In genomic region chr12:68746572-68747180, GRCh38 we compare ENCODE assay signal across 1 cellular context.
TF ChIP-seq lines count a peak whose summit lies in the region.

No MANE protein-coding gene starts in this region.

TF ChIP-seq in GM12878, 131 proteins besides CTCF, POLR2A, EP300 and RAD21 (continued from another document):
- TF ChIP-seq E2F8 (IDR thresholded peaks at IDR 0.05; ENCODE audit: low read depth, partially characterized antibody) (no peak), IRF3 (IDR thresholded peaks at IDR 0.05) (no peak), CBX5 (IDR thresholded peaks at IDR 0.05; ENCODE audit: low read depth) (no peak), SMAD1 (IDR thresholded peaks at IDR 0.05; ENCODE audit: low read depth, partially characterized antibody) (no peak), ETV6 (conservative IDR thresholded peaks at IDR 0.05 in 1 of 2, IDR thresholded peaks at IDR 0.05 in 1 of 2; ENCODE audit: borderline replicate concordance in 1 of 2, low read depth in 1 of 2) (no peak), YY1 (IDR thresholded peaks at IDR 0.05; ENCODE audit: low read depth, low read length) (peak; percentile 73), IKZF2 (IDR thresholded peaks at IDR 0.05) (peak in 1 of 2 experiments; percentile 61; a peak in 3 of 4 replicates), POLR2AphosphoS5 (IDR thresholded peaks at IDR 0.05; ENCODE audit: low read length) (no peak), NKRF (conservative IDR thresholded peaks at IDR 0.05) (peak; percentile 41), CBFB (IDR thresholded peaks at IDR 0.05; ENCODE audit: low read depth) (0 out of 2 replicates have a peak, but pooled peaks have one; percentile 22), ZNF24 (IDR thresholded peaks at IDR 0.05) (no peak), EZH2 (IDR thresholded peaks at IDR 0.05; ENCODE audit: borderline replicate concordance, control insufficient read depth, low read depth, low read length) (no peak), FOS (IDR thresholded peaks at IDR 0.05; ENCODE audit: borderline replicate concordance, extremely low read depth, insufficient read length) (no peak), LARP7 (IDR thresholded peaks at IDR 0.05) (no peak), ZSCAN29 (IDR thresholded peaks at IDR 0.05) (no peak), ZZZ3 (IDR thresholded peaks at IDR 0.05; ENCODE audit: control insufficient read depth, insufficient read length, low read depth) (no peak), E2F4 (IDR thresholded peaks at IDR 0.05; ENCODE audit: low read depth, low read length) (peak; percentile 89), MEF2B (IDR thresholded peaks at IDR 0.05; ENCODE audit: partially characterized antibody, poor library complexity, severe bottlenecking) (peak; percentile 53), RUNX3 (IDR thresholded peaks at IDR 0.05; ENCODE audit: low read length) (peak; percentile 66)
